11 cellular contexts compared by ENCODE assay signal in the genomic region with DNA sequence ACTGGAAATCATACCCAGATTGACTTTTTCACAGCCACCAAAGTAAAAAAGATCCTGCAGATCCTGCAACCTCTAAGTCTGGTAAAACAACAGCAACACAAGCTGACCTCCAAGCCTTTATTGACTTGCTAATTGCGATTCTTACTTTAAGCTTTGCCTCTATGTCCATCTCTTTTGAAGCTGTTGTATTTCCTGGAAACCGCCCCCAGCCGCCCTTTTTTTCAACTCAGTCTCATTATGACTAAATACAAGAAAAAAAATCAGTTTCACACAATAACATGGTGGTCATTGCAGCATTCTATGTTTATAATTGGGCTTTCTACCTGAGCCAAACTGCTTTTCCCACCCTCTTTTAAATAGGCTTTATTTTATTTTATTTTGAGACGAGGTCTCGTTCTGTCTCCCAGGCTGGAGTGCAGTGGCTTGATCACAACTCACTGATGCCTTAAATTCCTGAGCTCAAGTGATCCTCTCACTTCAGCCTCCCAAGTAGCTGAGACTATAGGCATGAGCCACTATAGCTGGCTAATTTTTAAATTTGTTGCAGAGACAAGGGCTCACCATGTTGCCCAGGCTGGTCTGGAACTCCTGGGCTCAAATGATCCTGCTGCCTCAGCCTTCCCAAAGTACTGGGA.
DNase-seq lines count a peak whose midpoint lies in the region; ATAC-seq and TF ChIP-seq lines count a peak whose summit lies in the region.
"Had no signal": no experiment of that assay in that cellular context is flagged by ENCODE, and none has a peak within 500 bp of the region (broad histone marks: within the 10 kb centered on the region; RNA-seq: fewer than 3 reads in every experiment).

No MANE protein-coding gene starts in this region.

- peaks cover 3% of the 10 kb centered on the region for H3K9me3 Mint-ChIP-seq in neural crest cell

- no peaks in the 10 kb centered on the region for H3K27me3 Mint-ChIP-seq in neural crest cell (ENCODE audit: low read depth)

- no peak overlapping the region for H3K4me3 Mint-ChIP-seq in neural crest cell

- no peak for TF ChIP-seq CTCF in neural crest cell (conservative IDR thresholded peaks at IDR 0.05)

- intact Hi-C loops in Right ventricle myocardium superior (cut with DNase I), result no loop called here

- ATAC-seq in GM18907 (IDR thresholded peaks at IDR 0.05; ENCODE audit: unreplicated experiment), result peak; percentile 67
- ATAC-seq in GM21786 (IDR thresholded peaks at IDR 0.05; ENCODE audit: unreplicated experiment), result peak; percentile 83
- peak; percentile 74 for ATAC-seq in HG03354 (IDR thresholded peaks at IDR 0.05; ENCODE audit: poor library complexity, severe bottlenecking, unreplicated experiment)
- ATAC-seq in Right ventricle myocardium superior (ENCODE audit: poor library complexity), result no peak
- ATAC-seq: sciatic nerve had no signal

- peaks cover 55% of the 10 kb centered on the region for H3K4me1 Mint-ChIP-seq in neural crest cell

- no peaks in the 10 kb centered on the region for H3K36me3 Mint-ChIP-seq in neural crest cell (ENCODE audit: low read depth)

- DNase-seq in neural crest cell (ENCODE audit: low read depth, low spot score) (no peak), OCI-M2 (lab: John Stamatoyannopoulos, UW; ENCODE audit: unreplicated experiment) (no peak), DMS114 treated with DMSO at 0.1 percent for 48 hours (lab: John Stamatoyannopoulos, UW; ENCODE audit: unreplicated experiment) (no peak), HuH-7.5 (ENCODE audit: low spot score) (no peak), Right ventricle myocardium superior (no peak)
- DNase-seq: caudate nucleus, NCI-H2171 treated with DMSO at 0.1 percent for 48 hours had no signal

- peak overlapping the region; percentile 3 for H3K27ac Mint-ChIP-seq in neural crest cell (ENCODE audit: unreplicated experiment)
